In genomic region chr2:47037678-47038077, GRCh38 we compare ENCODE assay signal across 1 cellular context.
TF ChIP-seq lines count a peak whose summit lies in the region.

No MANE protein-coding gene starts in this region.

TF ChIP-seq in HepG2, 621 proteins besides CTCF, POLR2A, EP300 and RAD21 (continued from another document and continues in another):
- TF ChIP-seq ZGPAT (CRISPR knock-in tag; IDR thresholded peaks at IDR 0.05) (0 out of 2 replicates have a peak, but pooled peaks have one; percentile 33), ZNF607 (CRISPR knock-in tag; IDR thresholded peaks at IDR 0.05; ENCODE audit: borderline replicate concordance) (peak; percentile 41; the same call in 1 of the 2 replicates), ZBTB14 (CRISPR knock-in tag; IDR thresholded peaks at IDR 0.05) (no peak), ZNF629 (CRISPR knock-in tag; conservative IDR thresholded peaks at IDR 0.05) (peak; percentile 81), DR1 (CRISPR knock-in tag; IDR thresholded peaks at IDR 0.05) (no peak), MAZ (IDR thresholded peaks at IDR 0.05; ENCODE audit: borderline replicate concordance, low read depth, low read length) (no peak), MAZ (CRISPR knock-in tag; IDR thresholded peaks at IDR 0.05; ENCODE audit: low read depth) (0 out of 2 replicates have a peak, but pooled peaks have one; percentile 24), TGIF2 (CRISPR knock-in tag; IDR thresholded peaks at IDR 0.05) (peak; percentile 48; the same call in 1 of the 2 replicates), ARNT2 (CRISPR knock-in tag; IDR thresholded peaks at IDR 0.05; ENCODE audit: low read depth) (no peak), ZNF230 (CRISPR knock-in tag; IDR thresholded peaks at IDR 0.05) (no peak), TEAD3 (CRISPR knock-in tag; optimal IDR thresholded peaks at IDR 0.05; ENCODE audit: borderline replicate concordance) (peak; percentile 50), PRPF4 (IDR thresholded peaks at IDR 0.05; ENCODE audit: low read depth, low read length, poor library complexity, severe bottlenecking) (peak; percentile 6), SPEN (CRISPR knock-in tag; IDR thresholded peaks at IDR 0.05; ENCODE audit: low read depth) (0 out of 2 replicates have a peak, but pooled peaks have one; percentile 28), ETV5 (CRISPR knock-in tag; IDR thresholded peaks at IDR 0.05; ENCODE audit: borderline replicate concordance) (no peak), ERF (CRISPR knock-in tag; IDR thresholded peaks at IDR 0.05) (0 out of 2 replicates have a peak, but pooled peaks have one; percentile 23), FOXA3 (CRISPR knock-in tag; IDR thresholded peaks at IDR 0.05) (peak; percentile 42), ZNF564 (CRISPR knock-in tag; IDR thresholded peaks at IDR 0.05) (no peak), MBD4 (IDR thresholded peaks at IDR 0.05; ENCODE audit: borderline replicate concordance, low read length) (no peak), ARID5B (CRISPR knock-in tag; IDR thresholded peaks at IDR 0.05) (peak; percentile 45; the same call in 1 of the 2 replicates), MED1 (CRISPR knock-in tag; IDR thresholded peaks at IDR 0.05) (peak; percentile 50; the same call in 1 of the 2 replicates), ZNF879 (CRISPR knock-in tag; IDR thresholded peaks at IDR 0.05) (no peak), HIC2 (CRISPR knock-in tag; IDR thresholded peaks at IDR 0.05; ENCODE audit: low read depth) (peak; percentile 68), ZNF574 (CRISPR knock-in tag; IDR thresholded peaks at IDR 0.05) (no peak), SMAD3 (CRISPR knock-in tag; IDR thresholded peaks at IDR 0.05) (no peak), ZBTB38 (CRISPR knock-in tag; IDR thresholded peaks at IDR 0.05) (peak; percentile 95), ZBTB4 (CRISPR knock-in tag; IDR thresholded peaks at IDR 0.05; ENCODE audit: borderline replicate concordance) (peak; percentile 91; the same call in 1 of the 2 replicates), ZNF652 (CRISPR knock-in tag; IDR thresholded peaks at IDR 0.05; ENCODE audit: borderline replicate concordance, low read depth) (no peak), SETDB1 (CRISPR knock-in tag; IDR thresholded peaks at IDR 0.05; ENCODE audit: borderline replicate concordance) (0 out of 2 replicates have a peak, but pooled peaks have one; percentile 44), HOXA3 (CRISPR knock-in tag; IDR thresholded peaks at IDR 0.05) (0 out of 2 replicates have a peak, but pooled peaks have one; percentile 20), FOSL2 (CRISPR knock-in tag; IDR thresholded peaks at IDR 0.05) (peak; percentile 60), TCF7 (IDR thresholded peaks at IDR 0.05; ENCODE audit: low read depth) (0 out of 2 replicates have a peak, but pooled peaks have one; percentile 28), MEIS2 (CRISPR knock-in tag; IDR thresholded peaks at IDR 0.05) (no peak), WIZ (CRISPR knock-in tag; IDR thresholded peaks at IDR 0.05) (no peak), TBX2 (CRISPR knock-in tag; IDR thresholded peaks at IDR 0.05; ENCODE audit: borderline replicate concordance) (peak; percentile 43; the same call in 1 of the 2 replicates), FOXA1 (IDR thresholded peaks at IDR 0.05) (no peak), FOXA1 (CRISPR knock-in tag; IDR thresholded peaks at IDR 0.05) (peak; percentile 52; the same call in 1 of the 2 replicates), HDAC2 (CRISPR knock-in tag; IDR thresholded peaks at IDR 0.05) (peak; percentile 67; the same call in 1 of the 2 replicates), ZBTB33 (CRISPR knock-in tag; IDR thresholded peaks at IDR 0.05) (peak; percentile 61; the same call in 1 of the 2 replicates), FOXP4 (CRISPR knock-in tag; IDR thresholded peaks at IDR 0.05) (0 out of 2 replicates have a peak, but pooled peaks have one; percentile 25), NFKB2 (CRISPR knock-in tag; IDR thresholded peaks at IDR 0.05; ENCODE audit: borderline replicate concordance) (0 out of 2 replicates have a peak, but pooled peaks have one; percentile 11)
